In genomic region chr19:34096020-34096915, GRCh38 we compare ENCODE assay signal across 9 cellular contexts.
A peak's percentile ranks its signal among the peaks of the same experiment; 100 is the strongest.
DNase-seq lines count a peak whose midpoint lies in the region; ATAC-seq, FAIRE-seq and TF ChIP-seq lines count a peak whose summit lies in the region.
"Had no signal": no experiment of that assay in that cellular context is flagged by ENCODE, and none has a peak within 500 bp of the region (broad histone marks: within the 10 kb centered on the region; RNA-seq: fewer than 3 reads in every experiment).

No MANE protein-coding gene starts in this region.

- peaks cover 0 to 5% of the 10 kb centered on the region in 2 donors for H3K27me3 ChIP-seq in breast epithelium
- no peaks in the 10 kb centered on the region for H3K27me3 ChIP-seq in upper lobe of right lung

- no peak for TF ChIP-seq POLR2A in breast epithelium (IDR thresholded peaks at IDR 0.05)

- H3K36me3 ChIP-seq in breast epithelium (no peaks in the 10 kb centered on the region), upper lobe of right lung (no peaks in the 10 kb centered on the region)

- no peaks in the 10 kb centered on the region for H3K4me1 ChIP-seq in breast epithelium
- H3K4me1 ChIP-seq in upper lobe of right lung, result no peaks in the 10 kb centered on the region

- intact Hi-C loops in CD14-positive monocyte (cut with micrococcal nuclease) (loop anchor here (1.0 to 5.0 kb wide), 2 partner anchors 318 to 319 kb away; no protein-coding TSS in a partner anchor), breast epithelium (cut with DNase I; ENCODE audit: low total_unique reads) (no loop called here), upper lobe of right lung (cut with DNase I) (loop anchor here (10.0 kb wide), 1 partner anchor 311 kb away; no protein-coding TSS in a partner anchor)

- DNase-seq in CD14-positive monocyte (ENCODE audit: low spot score) (no peak), HFFc6 (peak; percentile 43), NCI-H774 (lab: John Stamatoyannopoulos, UW) (peak; percentile 36), breast epithelium (ENCODE audit: low spot score in 2 of 2) (no peak), upper lobe of right lung (no peak)

- no peaks in the 10 kb centered on the region for H3K36me3 Mint-ChIP-seq in CD14-positive monocyte
- no peaks in the 10 kb centered on the region for H3K36me3 Mint-ChIP-seq in HFFc6 (ENCODE audit: low read depth)
- H3K36me3 Mint-ChIP-seq: naive thymus-derived CD8-positive, alpha-beta T cell had no signal

- H3K9me3 Mint-ChIP-seq in CD14-positive monocyte, result no peaks in the 10 kb centered on the region
- H3K9me3 Mint-ChIP-seq in HFFc6, result no peaks in the 10 kb centered on the region
- H3K9me3 Mint-ChIP-seq: naive thymus-derived CD8-positive, alpha-beta T cell had no signal

- H3K9me3 ChIP-seq in breast epithelium, result no peaks in the 10 kb centered on the region
- H3K9me3 ChIP-seq in upper lobe of right lung, result no peaks in the 10 kb centered on the region

- H3K27ac Mint-ChIP-seq in CD14-positive monocyte (no peak overlapping the region), HFFc6 (no peak overlapping the region)
- H3K27ac Mint-ChIP-seq: naive thymus-derived CD8-positive, alpha-beta T cell had no signal

- peak; percentile 65 for TF ChIP-seq CTCF in CD14-positive monocyte (IDR thresholded peaks at IDR 0.05)
- TF ChIP-seq CTCF in HFFc6 (IDR thresholded peaks at IDR 0.05), result peak; percentile 85
- peak; percentile 56 to 74 (median 66) for TF ChIP-seq CTCF in breast epithelium (IDR thresholded peaks at IDR 0.05)
- peak; percentile 70 for TF ChIP-seq CTCF in upper lobe of right lung (IDR thresholded peaks at IDR 0.05)

- H3K4me3 Mint-ChIP-seq in CD14-positive monocyte (peak overlapping the region in 1 of 2 donors; percentile 44), HFFc6 (no peak overlapping the region)

- peak; percentile 98 for FAIRE-seq in islet of Langerhans (lab: Jason Lieb, UNC)

- H3K27me3 Mint-ChIP-seq in CD14-positive monocyte (ENCODE audit: low read depth in 3 of 3) (peaks cover 7 to 16% (median 9%) of the 10 kb centered on the region in 3 donors), HFFc6 (ENCODE audit: insufficient read depth) (peaks cover 19% of the 10 kb centered on the region; the same call in 1 of the 2 replicates)

- no peak overlapping the region for H3K27ac ChIP-seq in breast epithelium
- H3K27ac ChIP-seq in upper lobe of right lung, result peak overlapping the region; percentile 17

- H3K4me3 ChIP-seq in breast epithelium (no peak overlapping the region), upper lobe of right lung (no peak overlapping the region)

- no peaks in the 10 kb centered on the region for H3K4me1 Mint-ChIP-seq in CD14-positive monocyte
- no peaks in the 10 kb centered on the region; the same call in 1 of the 2 replicates for H3K4me1 Mint-ChIP-seq in HFFc6 (ENCODE audit: low read depth)

- ATAC-seq in upper lobe of right lung, result peak; percentile 62
- no peak for ATAC-seq in HG02870 (IDR thresholded peaks at IDR 0.05; ENCODE audit: unreplicated experiment)
- no peak for ATAC-seq in GM19455 (IDR thresholded peaks at IDR 0.05; ENCODE audit: unreplicated experiment)

Comparison
In these comparisons a context has a peak if more than half of its experiments do, and no peak if none do; other contexts are left out.
1. DNase-seq: peak in HFFc6 (single experiment) and NCI-H774 (single experiment); none in CD14-positive monocyte (single experiment), breast epithelium (0 of 2) and upper lobe of right lung (single experiment).
2. Peak in every context shown above with its lines, with median percentiles within 50 percentile points of each other: CTCF ChIP-seq.